10 cellular contexts compared by ENCODE assay signal in the genomic region with DNA sequence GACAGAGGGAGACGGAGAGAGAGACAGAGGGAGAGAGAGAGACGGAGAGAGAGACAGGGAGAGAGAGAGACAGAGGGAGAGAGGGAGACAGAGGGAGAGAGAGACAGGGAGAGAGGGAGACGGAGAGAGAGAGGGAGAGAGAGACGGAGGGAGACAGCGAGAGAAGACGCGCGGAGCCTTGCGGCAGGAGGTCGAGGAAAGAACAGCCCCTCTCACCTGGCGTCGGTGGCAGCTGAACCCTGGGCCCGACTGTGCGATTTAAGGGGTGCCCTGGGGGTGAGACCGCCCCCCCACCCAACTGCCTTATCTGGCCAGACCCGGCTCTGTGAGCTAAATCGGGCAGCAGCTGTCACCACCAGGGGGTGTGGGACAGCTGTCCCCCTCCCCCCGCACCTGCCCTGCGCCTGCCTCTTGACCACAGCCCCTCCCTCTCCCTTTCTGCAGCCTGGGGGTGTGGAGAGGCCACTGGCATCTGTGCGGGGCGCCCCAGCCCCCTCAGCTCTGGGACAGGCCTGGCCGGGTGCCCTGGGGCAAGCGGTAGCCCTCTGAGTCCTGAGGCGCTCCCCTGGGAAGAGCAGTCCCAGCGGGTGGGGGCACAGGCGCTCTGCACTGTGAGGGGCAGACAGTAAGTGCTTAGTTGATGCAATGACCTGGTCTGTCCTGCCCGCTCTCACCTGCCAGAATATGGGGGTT.
A peak's percentile ranks its signal among the peaks of the same experiment; 100 is the strongest.
DNase-seq lines count a peak whose midpoint lies in the region; ATAC-seq, FAIRE-seq and TF ChIP-seq lines count a peak whose summit lies in the region.
"Had no signal": no experiment of that assay in that cellular context is flagged by ENCODE, and none has a peak within 500 bp of the region (broad histone marks: within the 10 kb centered on the region; RNA-seq: fewer than 3 reads in every experiment).

No MANE protein-coding gene starts in this region.

- H3K27ac Mint-ChIP-seq in stimulated activated naive CD8-positive, alpha-beta T cell treated with anti-CD3 and anti-CD28 coated beads, Interleukin-15, amount 100 ng/mL, for 72 hours: no peak overlapping the region

- H3K4me3 Mint-ChIP-seq in stimulated activated naive CD8-positive, alpha-beta T cell treated with anti-CD3 and anti-CD28 coated beads, Interleukin-15, amount 100 ng/mL, for 72 hours: no peak overlapping the region

- no peaks in the 10 kb centered on the region for H3K9me3 ChIP-seq in iPS-18c (ENCODE audit: control insufficient read depth, insufficient read depth, low read length)
- H3K9me3 ChIP-seq: testis had no signal

- TF ChIP-seq CTCF in VCaP (conservative IDR thresholded peaks at IDR 0.05): peak; percentile 46

- FAIRE-seq in RCC 7860 (lab: Jason Lieb, UNC): no peak
- FAIRE-seq: astrocyte had no signal

- ATAC-seq in stimulated activated naive CD8-positive, alpha-beta T cell treated with anti-CD3 and anti-CD28 coated beads, Interleukin-15, amount 100 ng/mL, for 72 hours: peak; percentile 74
- no peak for ATAC-seq in HG03196 (IDR thresholded peaks at IDR 0.05; ENCODE audit: unreplicated experiment)

- H3K4me1 Mint-ChIP-seq in stimulated activated naive CD8-positive, alpha-beta T cell treated with anti-CD3 and anti-CD28 coated beads, Interleukin-15, amount 100 ng/mL, for 72 hours: no peaks in the 10 kb centered on the region

- no peak overlapping the region for H3K27ac ChIP-seq in VCaP
- H3K27ac ChIP-seq: testis had no signal

- no peaks in the 10 kb centered on the region for H3K9me3 Mint-ChIP-seq in stimulated activated naive CD8-positive, alpha-beta T cell treated with anti-CD3 and anti-CD28 coated beads, Interleukin-15, amount 100 ng/mL, for 72 hours

- DNase-seq in SHP77 (lab: John Stamatoyannopoulos, UW) (peak; percentile 27 to 58), SHP77 treated with DMSO at 0.1 percent for 48 hours (lab: John Stamatoyannopoulos, UW) (no peak), RCC 7860 (ENCODE audit: low spot score) (no peak), SKM-1 treated with dmso at 0.1 percent for 144 hours (lab: John Stamatoyannopoulos, UW; ENCODE audit: unreplicated experiment) (no peak)
- DNase-seq in stimulated activated naive CD8-positive, alpha-beta T cell treated with anti-CD3 and anti-CD28 coated beads, Interleukin-15, amount 100 ng/mL, for 72 hours: peak in 1 of 2 donors; percentile 44
- DNase-seq: testis had no signal

- H3K4me3 ChIP-seq in iPS-18c (ENCODE audit: insufficient read depth, low read depth, low read length): 0 out of 2 replicates have a peak overlapping the region, but pooled peaks have one; percentile 6
- H3K4me3 ChIP-seq: testis had no signal

- H3K27me3 Mint-ChIP-seq in stimulated activated naive CD8-positive, alpha-beta T cell treated with anti-CD3 and anti-CD28 coated beads, Interleukin-15, amount 100 ng/mL, for 72 hours: no peaks in the 10 kb centered on the region

Comparison
In these comparisons a context has a peak if more than half of its experiments do, and no peak if none do; other contexts are left out.
1. DNase-seq: peak in SHP77 (2 of 2); none in SHP77 treated with DMSO at 0.1 percent for 48 hours (single experiment), RCC 7860 (single experiment) and SKM-1 treated with dmso at 0.1 percent for 144 hours (single experiment).